ENCODE assay signal across 8 cellular contexts in the genomic region with DNA sequence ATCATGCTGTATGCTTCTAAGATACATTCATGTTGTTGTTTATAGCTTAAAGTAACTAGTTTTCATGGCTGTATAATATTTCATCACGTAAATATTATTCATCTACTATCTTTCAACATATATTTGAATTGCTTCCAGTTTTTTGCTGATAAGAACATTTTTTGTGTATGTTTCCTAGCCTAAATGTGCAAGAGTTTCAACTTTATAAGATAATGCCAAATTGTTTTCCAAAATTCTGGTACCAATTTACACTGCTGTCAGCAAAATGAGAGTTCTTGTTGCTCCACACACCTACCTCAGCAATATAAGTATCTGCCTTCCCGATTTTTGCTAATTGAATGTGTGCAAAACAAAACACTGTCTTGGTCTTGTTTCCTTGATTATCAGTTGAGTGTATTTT.
"Had no signal": no experiment of that assay in that cellular context is flagged by ENCODE, and none has a peak within 500 bp of the region (broad histone marks: within the 10 kb centered on the region; RNA-seq: fewer than 3 reads in every experiment).

No MANE protein-coding gene starts in this region.

- H3K27ac ChIP-seq: KMS-11 had no signal

- H3K4me3 ChIP-seq: GM23338, HAP-1 had no signal

- H3K36me3 ChIP-seq: HAP-1 had no signal

- H3K4me1 ChIP-seq: HAP-1 had no signal

- H2AFZ ChIP-seq: GM23338 had no signal

- DNase-seq: H7, KBM-7 had no signal

- H3K27ac Mint-ChIP-seq: GM23338 had no signal

- H3K9ac ChIP-seq: KMS-11 had no signal

- ATAC-seq: GM23338, HCT116 had no signal

- H3K4me3 Mint-ChIP-seq: GM23338 had no signal

- H3K4me2 ChIP-seq: GM23338, KMS-11 had no signal

- H3K4me1 Mint-ChIP-seq: GM23338 had no signal

- FAIRE-seq: H1, HTR-8/SVneo had no signal
